Comparison of ENCODE assay signal across 10 cellular contexts in genomic region chr7:2616973-2617709, GRCh38.
A peak's percentile ranks its signal among the peaks of the same experiment; 100 is the strongest.
DNase-seq lines count a peak whose midpoint lies in the region; TF ChIP-seq lines count a peak whose summit lies in the region.
"Had no signal": no experiment of that assay in that cellular context is flagged by ENCODE, and none has a peak within 500 bp of the region (broad histone marks: within the 10 kb centered on the region; RNA-seq: fewer than 3 reads in every experiment).

No MANE protein-coding gene starts in this region.

- TF ChIP-seq CTCF in nephron progenitor cell (IDR thresholded peaks at IDR 0.05), result no peak

- H3K4me1 ChIP-seq in BLaER1, result peaks cover 91% of the 10 kb centered on the region

- H3K27me3 ChIP-seq in BLaER1, result no peaks in the 10 kb centered on the region
- H3K27me3 ChIP-seq: brain microvascular endothelial cell had no signal

- H3K4me3 ChIP-seq in BLaER1, result peak overlapping the region; percentile 43

- no peaks in the 10 kb centered on the region for H3K36me3 ChIP-seq in BLaER1
- H3K36me3 ChIP-seq: brain microvascular endothelial cell had no signal

- H3K9ac ChIP-seq in BLaER1, result peak overlapping the region; percentile 31; the same call in 1 of the 2 replicates

- no peaks in the 10 kb centered on the region for H3K9me3 ChIP-seq in BLaER1

- peak overlapping the region; percentile 34 for H3K27ac Mint-ChIP-seq in nephron progenitor cell

- H3K9me3 Mint-ChIP-seq in nephron progenitor cell, result peaks cover 4% of the 10 kb centered on the region

- no peaks in the 10 kb centered on the region for H3K36me3 Mint-ChIP-seq in nephron progenitor cell (ENCODE audit: low read depth)

- peaks cover 6% of the 10 kb centered on the region for H3K27me3 Mint-ChIP-seq in nephron progenitor cell (ENCODE audit: low read depth, poor library complexity)

- H3K4me2 ChIP-seq in BLaER1, result peak overlapping the region; percentile 91

- H3K4me3 Mint-ChIP-seq in nephron progenitor cell, result peak overlapping the region; percentile 6

- H4K20me1 ChIP-seq in BLaER1, result no peaks in the 10 kb centered on the region

- DNase-seq in NCI-H69 (lab: John Stamatoyannopoulos, UW), result peak; percentile 43
- DNase-seq in globus pallidus (ENCODE audit: low spot score), result peak; percentile 76
- no peak for DNase-seq in nephron progenitor cell
- no peak for DNase-seq in hepatic stellate cell (ENCODE audit: low spot score)
- no peak for DNase-seq in glomerular visceral epithelial cell (ENCODE audit: extremely low spot score)
- no peak for DNase-seq in AG08396 (ENCODE audit: low spot score)
- DNase-seq in HUDEP-2 (lab: John Stamatoyannopoulos, UW; ENCODE audit: unreplicated experiment in 76 of 76), result no peak
- DNase-seq: activated gamma-delta T cell, brain microvascular endothelial cell had no signal

- peak overlapping the region; percentile 39 for H3K27ac ChIP-seq in BLaER1
- H3K27ac ChIP-seq: brain microvascular endothelial cell had no signal

- peaks cover 71% of the 10 kb centered on the region for H3K4me1 Mint-ChIP-seq in nephron progenitor cell

Comparison
In these comparisons a context has a peak if more than half of its experiments do, and no peak if none do; other contexts are left out.
1. DNase-seq: peak in NCI-H69 (single experiment) and globus pallidus (single experiment); none in nephron progenitor cell (single experiment), hepatic stellate cell (single experiment), glomerular visceral epithelial cell (single experiment), AG08396 (single experiment) and HUDEP-2 (0 of 76).